ENCODE assay signal across 19 cellular contexts in the genomic region with DNA sequence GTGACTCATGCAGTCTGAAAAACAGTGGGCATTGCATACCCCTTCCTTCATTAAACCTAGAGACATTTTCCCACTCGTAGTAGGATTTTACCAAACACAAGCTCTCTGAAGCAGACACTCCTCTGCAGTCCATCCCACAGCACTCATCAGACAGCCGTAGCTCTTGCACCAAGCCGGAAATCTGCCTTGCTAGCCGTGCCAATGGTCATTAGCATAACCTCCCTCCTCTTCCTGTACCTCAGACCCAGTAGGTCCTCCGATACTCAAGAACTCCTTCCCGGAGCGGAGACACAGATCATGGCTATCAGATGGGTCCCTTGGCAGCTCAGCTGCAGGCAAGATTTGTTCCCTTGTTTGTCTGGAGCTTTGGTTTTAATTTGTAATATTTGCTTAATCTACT.
"Had no signal": no experiment of that assay in that cellular context is flagged by ENCODE, and none has a peak within 500 bp of the region (broad histone marks: within the 10 kb centered on the region; RNA-seq: fewer than 3 reads in every experiment).

No MANE protein-coding gene starts in this region.

- H3K4me3 ChIP-seq: colonic mucosa, suprapubic skin, vagina had no signal

- H3K4me3 Mint-ChIP-seq: activated CD4-positive, alpha-beta T cell treated with anti-CD3 and anti-CD28 coated beads, Interleukin-2, amount 10 ng/mL, durations not matched to agents 24 days and 14 days; activated CD8-positive, alpha-beta T cell treated with anti-CD3 and anti-CD28 coated beads, Interleukin-2, amount 10 ng/mL, durations not matched to agents 7 days and 5 days; activated naive CD4-positive, alpha-beta T cell treated with anti-CD3 and anti-CD28 coated beads for 36 hours; activated T-cell treated with anti-CD3 and anti-CD28 coated beads, Interleukin-2, amount 50 U/mL, for 24 hours; brain; natural killer cell treated with Interleukin-12 subunit alpha and Interleukin-12 subunit beta and Interleukin-15 and Interleukin-18, amount 100 ng/mL, for 72 hours had no signal

- H3K27me3 ChIP-seq: colonic mucosa, suprapubic skin, vagina had no signal

- H3K36me3 ChIP-seq: colonic mucosa, suprapubic skin, vagina had no signal

- H3K9me3 Mint-ChIP-seq: activated naive CD4-positive, alpha-beta T cell treated with anti-CD3 and anti-CD28 coated beads for 36 hours; brain had no signal

- H3K27ac ChIP-seq: colonic mucosa, suprapubic skin, vagina had no signal

- H3K4me1 ChIP-seq: colonic mucosa, suprapubic skin, vagina had no signal

- H3K27ac Mint-ChIP-seq: activated CD4-positive, alpha-beta T cell treated with anti-CD3 and anti-CD28 coated beads, Interleukin-2, amount 10 ng/mL, durations not matched to agents 24 days and 14 days; activated CD8-positive, alpha-beta T cell treated with anti-CD3 and anti-CD28 coated beads, Interleukin-2, amount 10 ng/mL, durations not matched to agents 7 days and 5 days; activated naive CD4-positive, alpha-beta T cell treated with anti-CD3 and anti-CD28 coated beads for 36 hours; activated T-cell treated with anti-CD3 and anti-CD28 coated beads, Interleukin-2, amount 50 U/mL, for 24 hours; natural killer cell treated with Interleukin-12 subunit alpha and Interleukin-12 subunit beta and Interleukin-15 and Interleukin-18, amount 100 ng/mL, for 72 hours; progenitor cell of endocrine pancreas had no signal

- H3K4me1 Mint-ChIP-seq: activated CD4-positive, alpha-beta T cell treated with anti-CD3 and anti-CD28 coated beads, Interleukin-2, amount 10 ng/mL, durations not matched to agents 24 days and 14 days had no signal

- ATAC-seq: activated CD8-positive, alpha-beta T cell treated with anti-CD3 and anti-CD28 coated beads, Interleukin-2, amount 10 ng/mL, durations not matched to agents 7 days and 5 days; natural killer cell treated with Interleukin-12 subunit alpha and Interleukin-12 subunit beta and Interleukin-15 and Interleukin-18, amount 100 ng/mL, for 72 hours; stimulated activated naive CD8-positive, alpha-beta T cell treated with anti-CD3 and anti-CD28 coated beads, Interleukin-15, Interleukin-2, amounts not matched to agents 100 U/mL and 50 U/mL, for 24 hours had no signal

- DNase-seq: activated CD4-positive, alpha-beta T cell treated with anti-CD3 and anti-CD28 coated beads, Interleukin-2, amount 10 ng/mL, durations not matched to agents 24 days and 14 days; activated CD8-positive, alpha-beta T cell treated with anti-CD3 and anti-CD28 coated beads, Interleukin-2, amount 10 ng/mL, durations not matched to agents 7 days and 5 days; activated naive CD4-positive, alpha-beta T cell treated with anti-CD3 and anti-CD28 coated beads for 36 hours; activated T-cell treated with anti-CD3 and anti-CD28 coated beads, Interleukin-2, amount 50 U/mL, for 24 hours; anterior cingulate cortex; central memory CD4-positive, alpha-beta T cell; colonic mucosa; erythroblast; foreskin melanocyte; mesendoderm; occipital lobe; stimulated activated naive CD8-positive, alpha-beta T cell treated with anti-CD3 and anti-CD28 coated beads, Interleukin-15, Interleukin-2, amounts not matched to agents 100 U/mL and 50 U/mL, for 24 hours; T1000; trophoblast cell had no signal

- H3K27me3 Mint-ChIP-seq: activated CD4-positive, alpha-beta T cell treated with anti-CD3 and anti-CD28 coated beads, Interleukin-2, amount 10 ng/mL, durations not matched to agents 24 days and 14 days; activated T-cell treated with anti-CD3 and anti-CD28 coated beads, Interleukin-2, amount 50 U/mL, for 24 hours; natural killer cell treated with Interleukin-12 subunit alpha and Interleukin-12 subunit beta and Interleukin-15 and Interleukin-18, amount 100 ng/mL, for 72 hours had no signal

- H3K9me3 ChIP-seq: colonic mucosa, suprapubic skin, vagina had no signal

- H3K36me3 Mint-ChIP-seq: brain; natural killer cell treated with Interleukin-12 subunit alpha and Interleukin-12 subunit beta and Interleukin-15 and Interleukin-18, amount 100 ng/mL, for 72 hours had no signal
